ENCODE assay signal across 10 cellular contexts in the genomic region with DNA sequence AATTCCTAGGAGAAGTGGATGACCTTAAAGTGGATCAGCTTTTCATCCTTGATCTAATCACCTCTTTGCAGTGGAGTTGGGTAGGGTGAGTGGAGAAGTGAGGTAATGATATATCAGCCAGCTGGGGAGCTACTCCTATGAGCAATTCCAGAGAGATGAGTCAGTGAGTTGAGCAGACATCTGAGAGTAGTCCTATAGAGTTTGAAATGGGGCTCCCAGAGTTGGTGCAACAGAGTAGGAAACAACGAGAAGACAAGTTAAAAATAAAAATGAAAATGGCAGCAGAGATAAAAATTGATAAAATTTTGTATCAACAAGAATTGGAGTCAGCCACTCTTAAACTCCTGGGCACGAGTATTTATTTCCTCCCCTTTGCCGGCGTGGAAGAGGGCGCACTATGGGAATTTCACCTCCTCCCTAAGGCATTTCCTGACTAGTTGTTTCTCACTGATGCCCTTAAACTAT.
DNase-seq lines count a peak whose midpoint lies in the region; ATAC-seq, FAIRE-seq and TF ChIP-seq lines count a peak whose summit lies in the region.
"Had no signal": no experiment of that assay in that cellular context is flagged by ENCODE, and none has a peak within 500 bp of the region (broad histone marks: within the 10 kb centered on the region; RNA-seq: fewer than 3 reads in every experiment).

No MANE protein-coding gene starts in this region.

- H3K4me1 Mint-ChIP-seq in T-helper 17 cell: no peaks in the 10 kb centered on the region
- H3K4me1 Mint-ChIP-seq: activated B cell treated with CpG ODN at 0.5 μM for 24 hours had no signal

- peaks cover 40% of the 10 kb centered on the region for H3K4me1 ChIP-seq in RWPE2 (ENCODE audit: insufficient read depth, poor library complexity, severe bottlenecking)
- H3K4me1 ChIP-seq in osteoblast (ENCODE audit: insufficient read depth, low read length): peaks cover 43% of the 10 kb centered on the region

- TF ChIP-seq POLR2A in H54 (IDR thresholded peaks at IDR 0.05; ENCODE audit: low read depth, low read length): no peak

- DNase-seq in H54 (ENCODE audit: insufficient read length, low spot score): peak; percentile 59
- DNase-seq in RWPE2 (ENCODE audit: low spot score): no peak
- DNase-seq in fibroblast of mammary gland (ENCODE audit: low read depth): peak; percentile 85
- peak; percentile 75 for DNase-seq in osteoblast (ENCODE audit: insufficient read length, low spot score, missing footprints)
- DNase-seq in T-helper 17 cell: no peak
- DNase-seq in OCI-M1 (lab: John Stamatoyannopoulos, UW): no peak
- DNase-seq in NCI-H524 (lab: John Stamatoyannopoulos, UW): no peak
- DNase-seq: activated B cell treated with CpG ODN at 0.5 μM for 24 hours had no signal

- TF ChIP-seq CTCF in RWPE2 (IDR thresholded peaks at IDR 0.05; ENCODE audit: poor library complexity, severe bottlenecking): no peak
- no peak for TF ChIP-seq CTCF in fibroblast of mammary gland (conservative IDR thresholded peaks at IDR 0.05; ENCODE audit: control insufficient read depth, insufficient read depth, low read depth, low read length)
- TF ChIP-seq CTCF in osteoblast (IDR thresholded peaks at IDR 0.05; ENCODE audit: extremely low read depth, low read depth, low read length): no peak

- H3K9me3 ChIP-seq in RWPE2 (ENCODE audit: severe bottlenecking) (no peaks in the 10 kb centered on the region), osteoblast (ENCODE audit: low read depth, low read length) (no peaks in the 10 kb centered on the region), T-helper 17 cell (ENCODE audit: control insufficient read depth, low read length, poor library complexity, severe bottlenecking) (no peaks in the 10 kb centered on the region)

- ATAC-seq in RWPE2 (ENCODE audit: low read depth): peak; percentile 98
- no peak for ATAC-seq in T-helper 17 cell
- ATAC-seq in GM21528 (IDR thresholded peaks at IDR 0.05; ENCODE audit: low FRiP score, unreplicated experiment): no peak

- H3K27me3 Mint-ChIP-seq in T-helper 17 cell: peaks cover 14% of the 10 kb centered on the region
- H3K27me3 Mint-ChIP-seq: activated B cell treated with CpG ODN at 0.5 μM for 24 hours had no signal

- no peaks in the 10 kb centered on the region for H3K27me3 ChIP-seq in RWPE2 (ENCODE audit: insufficient read depth, poor library complexity, severe bottlenecking)
- no peaks in the 10 kb centered on the region for H3K27me3 ChIP-seq in osteoblast (ENCODE audit: insufficient read depth, low read length)

- FAIRE-seq in H54 (lab: Jason Lieb, UNC): peak; percentile 98

- H3K27ac Mint-ChIP-seq in T-helper 17 cell: no peak overlapping the region
- H3K27ac Mint-ChIP-seq: activated B cell treated with CpG ODN at 0.5 μM for 24 hours had no signal

- H3K27ac ChIP-seq in RWPE2 (ENCODE audit: poor library complexity, severe bottlenecking) (peak overlapping the region; percentile 74), osteoblast (ENCODE audit: low read depth, low read length) (no peak overlapping the region)

- H3K4me3 Mint-ChIP-seq in T-helper 17 cell: no peak overlapping the region
- H3K4me3 Mint-ChIP-seq: activated B cell treated with CpG ODN at 0.5 μM for 24 hours had no signal

- no peaks in the 10 kb centered on the region for H3K79me2 ChIP-seq in osteoblast (ENCODE audit: insufficient read depth, low read length)

- no peak overlapping the region for H3K4me3 ChIP-seq in RWPE2 (ENCODE audit: severe bottlenecking)
- no peak overlapping the region for H3K4me3 ChIP-seq in fibroblast of mammary gland (ENCODE audit: control insufficient read depth, low read depth, low read length)
- no peak overlapping the region for H3K4me3 ChIP-seq in osteoblast (ENCODE audit: insufficient read depth, low read length)
- H3K4me3 ChIP-seq: skin epidermis had no signal

- no peak overlapping the region for H2AFZ ChIP-seq in osteoblast (ENCODE audit: low read length)

- H3K36me3 ChIP-seq in RWPE2 (ENCODE audit: low read depth) (no peaks in the 10 kb centered on the region), osteoblast (ENCODE audit: insufficient read depth, low read length) (no peaks in the 10 kb centered on the region)

- H4K20me1 ChIP-seq in osteoblast (ENCODE audit: insufficient read depth, low read length): no peaks in the 10 kb centered on the region

- no peak overlapping the region for H3K4me2 ChIP-seq in osteoblast (ENCODE audit: insufficient read depth, low read length)

- no peaks in the 10 kb centered on the region for H3K36me3 Mint-ChIP-seq in T-helper 17 cell (ENCODE audit: low read depth)

Comparison
In these comparisons a context has a peak if more than half of its experiments do, and no peak if none do; other contexts are left out.
1. DNase-seq: peak in H54 (single experiment), fibroblast of mammary gland (single experiment) and osteoblast (single experiment); none in RWPE2 (single experiment), T-helper 17 cell (0 of 3), OCI-M1 (single experiment) and NCI-H524 (0 of 2).